13 cellular contexts compared by ENCODE assay signal in the genomic region with DNA sequence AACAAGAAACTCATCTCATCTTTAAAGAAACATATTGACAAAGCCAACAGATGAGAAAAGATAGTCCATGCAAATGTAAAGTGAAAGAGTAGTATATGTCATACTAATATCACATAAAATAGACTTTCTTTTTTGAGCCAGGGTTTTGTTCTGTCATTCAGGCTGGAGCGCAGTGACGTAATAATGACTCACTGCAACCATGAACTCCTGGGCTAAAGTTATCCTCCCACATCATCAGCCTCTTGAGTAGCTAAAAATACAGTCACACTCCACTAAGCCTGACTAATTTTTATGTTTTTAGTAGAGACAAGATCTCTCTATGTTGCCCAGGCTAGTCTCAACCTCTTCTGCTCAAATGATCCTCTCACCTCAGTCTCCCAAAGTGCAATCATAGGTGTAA. TPM values are rescaled to one million over a fixed set of nuclear protein-coding genes. Genes with fewer than 3 reads are reported as not detected.
DNase-seq lines count a peak whose midpoint lies in the region; ATAC-seq and TF ChIP-seq lines count a peak whose summit lies in the region.
"Had no signal": no experiment of that assay in that cellular context is flagged by ENCODE, and none has a peak within 500 bp of the region (broad histone marks: within the 10 kb centered on the region; RNA-seq: fewer than 3 reads in every experiment).

No MANE protein-coding gene starts in this region.

- no peaks in the 10 kb centered on the region for H3K36me3 Mint-ChIP-seq in neural progenitor cell

- ATAC-seq in activated CD4-positive, CD25-positive, alpha-beta regulatory T cell treated with anti-CD3 and anti-CD28 coated beads, Interleukin-2, amount 50 U/mL, for 24 hours, result no peak

- H3K4me1 Mint-ChIP-seq in neural progenitor cell, result peaks cover 6% of the 10 kb centered on the region

- H3K9me3 ChIP-seq in neural progenitor cell (ENCODE audit: low read depth), result no peaks in the 10 kb centered on the region

- no peak for TF ChIP-seq CTCF in HFF-Myc (IDR thresholded peaks at IDR 0.05; ENCODE audit: low read depth, low read length, missing control alignments)
- no peak for TF ChIP-seq CTCF in neural progenitor cell (IDR thresholded peaks at IDR 0.05)

- H3K79me2 ChIP-seq in neural progenitor cell (ENCODE audit: low read depth), result no peaks in the 10 kb centered on the region

- H3K4me1 ChIP-seq in neural progenitor cell, result peaks cover 8% of the 10 kb centered on the region

- no peaks in the 10 kb centered on the region for H3K36me3 ChIP-seq in neural progenitor cell
- H3K36me3 ChIP-seq: cardiac muscle cell, right lobe of liver had no signal

- H3K27ac ChIP-seq in neural progenitor cell, result no peak overlapping the region
- H3K27ac ChIP-seq: cardiac muscle cell, right lobe of liver had no signal

- no peak overlapping the region for H3K4me2 ChIP-seq in neural progenitor cell

- H3K9me3 Mint-ChIP-seq in neural progenitor cell, result peaks cover 20% of the 10 kb centered on the region
- H3K9me3 Mint-ChIP-seq: T-helper 1 cell treated with Interleukin-12 subunit alpha and Interleukin-12 subunit beta and Interleukin-4 antibody, amounts not matched to agents 30 μg/mL and 1 μg/mL, for 36 hours had no signal

- DNase-seq in A172 (ENCODE audit: low spot score) (peak; percentile 89), HFF-Myc (ENCODE audit: extremely low read depth, low read depth) (peak; percentile 2), SIG-M5 treated with dmso at 0.1 percent for 504 hours (lab: John Stamatoyannopoulos, UW; ENCODE audit: unreplicated experiment) (peak; percentile 68), fibroblast of peridontal ligament (ENCODE audit: extremely low read depth) (peak; percentile 96), C1 segment of cervical spinal cord (lab: John Stamatoyannopoulos, UW) (no peak), neural progenitor cell (ENCODE audit: low spot score) (no peak)
- no peak for DNase-seq in activated naive CD4-positive, alpha-beta T cell treated with anti-CD3 and anti-CD28 coated beads, Interleukin-2, amount 50 U/mL, for 16 hours
- DNase-seq: Karpas-422, NCI-H510A, right lobe of liver had no signal

- no peaks in the 10 kb centered on the region for H3F3A ChIP-seq in neural progenitor cell (ENCODE audit: low read depth)

- H3K4me3 ChIP-seq in HFF-Myc (replicated peaks; ENCODE audit: low read depth, low read length) (no peak overlapping the region), neural progenitor cell (no peak overlapping the region)
- H3K4me3 ChIP-seq: cardiac muscle cell, right lobe of liver had no signal

- no peak overlapping the region for H3K27ac Mint-ChIP-seq in neural progenitor cell
- H3K27ac Mint-ChIP-seq: T-helper 1 cell treated with Interleukin-12 subunit alpha and Interleukin-12 subunit beta and Interleukin-4 antibody, amounts not matched to agents 30 μg/mL and 1 μg/mL, for 36 hours had no signal

- no peak overlapping the region for H3K9ac ChIP-seq in neural progenitor cell

- no peaks in the 10 kb centered on the region for H4K20me1 ChIP-seq in neural progenitor cell (ENCODE audit: low read depth)

- H2AFZ ChIP-seq in neural progenitor cell (replicated peaks), result no peak overlapping the region

- no peaks in the 10 kb centered on the region for H3K27me3 ChIP-seq in neural progenitor cell
- H3K27me3 ChIP-seq: cardiac muscle cell, right lobe of liver had no signal

- no peaks in the 10 kb centered on the region for H3K27me3 Mint-ChIP-seq in neural progenitor cell (ENCODE audit: insufficient read depth, low read depth)

- H3K4me3 Mint-ChIP-seq in neural progenitor cell, result no peak overlapping the region
- H3K4me3 Mint-ChIP-seq: T-helper 1 cell treated with Interleukin-12 subunit alpha and Interleukin-12 subunit beta and Interleukin-4 antibody, amounts not matched to agents 30 μg/mL and 1 μg/mL, for 36 hours had no signal

RNA-seq across cellular contexts. Expression of a gene that starts 51.8 kb away (rescaled TPM):
- not detected in 2 replicates for total RNA-seq in A172 (2014; rRNA removed; shearing (Covaris generic))
- 4.5 and 8.4 TPM in 2 replicates for total RNA-seq in neural progenitor cell (ENCODE audit: low replicate concordance)
- total RNA-seq: right lobe of liver had no signal

Comparison
In these comparisons a context has a peak if more than half of its experiments do, and no peak if none do; other contexts are left out.
1. DNase-seq: peak in A172 (single experiment), HFF-Myc (single experiment), SIG-M5 treated with dmso at 0.1 percent for 504 hours (single experiment) and fibroblast of peridontal ligament (single experiment); none in C1 segment of cervical spinal cord (0 of 14), activated naive CD4-positive, alpha-beta T cell treated with anti-CD3 and anti-CD28 coated beads, Interleukin-2, amount 50 U/mL, for 16 hours (single experiment) and neural progenitor cell (single experiment).